32 cellular contexts compared by ENCODE assay signal in genomic region chr1:155623357-155623756, GRCh38.
"Had no signal": no experiment of that assay in that cellular context is flagged by ENCODE, and none has a peak within 500 bp of the region (broad histone marks: within the 10 kb centered on the region; RNA-seq: fewer than 3 reads in every experiment).

No MANE protein-coding gene starts in this region.

- FAIRE-seq: astrocyte, TTC549 had no signal

- H3K27ac ChIP-seq: adrenal gland, body of pancreas, brain microvascular endothelial cell, breast epithelium, VCaP had no signal

- ATAC-seq: activated CD8-positive, alpha-beta T cell treated with anti-CD3 and anti-CD28 coated beads for 36 hours; activated naive CD4-positive, alpha-beta T cell treated with anti-CD3 and anti-CD28 coated beads, Interleukin-2, amount 50 U/mL, for 72 hours; activated T-cell treated with anti-CD3 and anti-CD28 coated beads, Interleukin-2, amount 50 U/mL, for 4 hours; activated T-cell treated with anti-CD3 and anti-CD28 coated beads, Interleukin-2, amount 50 U/mL, for 72 hours; activated T-helper 17 cell treated with anti-CD3 and anti-CD28 coated beads, Interleukin-2, amount 50 U/mL, for 72 hours; body of pancreas had no signal

- H3K27me3 ChIP-seq: adrenal gland, body of pancreas, brain microvascular endothelial cell, breast epithelium had no signal

- H3K36me3 ChIP-seq: adrenal gland, brain microvascular endothelial cell, breast epithelium had no signal

- H3K4me1 ChIP-seq: adrenal gland, body of pancreas, breast epithelium had no signal

- DNase-seq: activated B cell treated with CpG ODN at 0.5 μM for 24 hours; activated CD4-positive, alpha-beta memory T cell treated with anti-CD3 and anti-CD28 coated beads for 36 hours; activated CD4-positive, alpha-beta T cell treated with anti-CD3 and anti-CD28 coated beads for 4 hours; activated CD4-positive, alpha-beta T cell treated with anti-CD3 and anti-CD28 coated beads, Interleukin-2, amount 10 ng/mL, durations not matched to agents 24 days and 14 days; activated CD4-positive, alpha-beta T cell treated with anti-CD3 and anti-CD28 coated beads, Interleukin-2, amount 50 U/mL, for 1 hour; activated CD4-positive, alpha-beta T cell treated with anti-CD3 and anti-CD28 coated beads, Interleukin-2, amount 50 U/mL, for 4 hours; activated CD4-positive, CD25-positive, alpha-beta regulatory T cell treated with anti-CD3 and anti-CD28 coated beads, Interleukin-2, amount 50 U/mL, for 72 hours; activated CD8-positive, alpha-beta T cell treated with anti-CD3 and anti-CD28 coated beads for 36 hours; activated effector memory CD4-positive, alpha-beta T cell treated with anti-CD3 and anti-CD28 coated beads, Interleukin-2, amount 50 U/mL, for 16 hours; activated gamma-delta T cell treated with Interleukin-2 at 50 U/mL for 16 hours; activated naive CD4-positive, alpha-beta T cell; activated naive CD4-positive, alpha-beta T cell treated with anti-CD3 and anti-CD28 coated beads for 36 hours; activated naive CD4-positive, alpha-beta T cell treated with anti-CD3 and anti-CD28 coated beads, Interleukin-2, amount 50 U/mL, for 16 hours; activated naive CD8-positive, alpha-beta T cell treated with anti-CD3 and anti-CD28 coated beads for 36 hours; activated T-cell treated with anti-CD3 and anti-CD28 coated beads for 4 hours; activated T-cell treated with anti-CD3 and anti-CD28 coated beads, Interleukin-2, amount 50 U/mL, for 1 hour; activated T-cell treated with anti-CD3 and anti-CD28 coated beads, Interleukin-2, amount 50 U/mL, for 4 hours; activated T-cell treated with anti-CD3 and anti-CD28 coated beads, Interleukin-2, amount 50 U/mL, for 72 hours; adrenal gland; amniotic stem cell; body of pancreas; brain microvascular endothelial cell; central memory CD4-positive, alpha-beta T cell; T-helper 1 cell; T-helper 2 cell; T-helper 9 cell had no signal

- H3K4me3 ChIP-seq: adrenal gland, body of pancreas, breast epithelium had no signal

- H3K9me3 ChIP-seq: adrenal gland, body of pancreas, breast epithelium had no signal
